In genomic region chr4:76581276-76581675, GRCh38 we compare ENCODE assay signal across 17 cellular contexts.
"Had no signal": no experiment of that assay in that cellular context is flagged by ENCODE, and none has a peak within 500 bp of the region (broad histone marks: within the 10 kb centered on the region; RNA-seq: fewer than 3 reads in every experiment).

No MANE protein-coding gene starts in this region.

- H3K36me3 Mint-ChIP-seq: naive thymus-derived CD4-positive, alpha-beta T cell; stimulated activated naive B cell treated with anti-CD40 and anti-IgM and Interleukin-4, amounts not matched to agents 10 μg/mL and 1 μg/mL and 100 μg/mL, for 72 hours had no signal

- H3K4me3 Mint-ChIP-seq: activated CD4-positive, alpha-beta memory T cell treated with anti-CD3 and anti-CD28 coated beads, Interleukin-2, amount 10 ng/mL, durations not matched to agents 7 days and 5 days; activated CD4-positive, alpha-beta T cell treated with anti-CD3 and anti-CD28 coated beads for 36 hours; activated T-cell treated with anti-CD3 and anti-CD28 coated beads, Interleukin-2, amount 50 U/mL, for 4 hours; naive thymus-derived CD4-positive, alpha-beta T cell; stimulated activated naive B cell treated with anti-CD40 and anti-IgM and Interleukin-4, amounts not matched to agents 10 μg/mL and 1 μg/mL and 100 μg/mL, for 72 hours had no signal

- H3K36me3 ChIP-seq: adrenal gland, cardiac muscle cell, esophagus squamous epithelium, heart left ventricle, thyroid gland had no signal

- H3K9me3 ChIP-seq: adrenal gland, esophagus squamous epithelium, heart left ventricle, thyroid gland had no signal

- ATAC-seq: activated CD4-positive, alpha-beta T cell treated with anti-CD3 and anti-CD28 coated beads for 36 hours; activated T-cell treated with anti-CD3 and anti-CD28 coated beads, Interleukin-2, amount 50 U/mL, for 4 hours; heart left ventricle; naive thymus-derived CD4-positive, alpha-beta T cell; stimulated activated naive B cell treated with anti-CD40 and anti-IgM and Interleukin-4, amounts not matched to agents 10 μg/mL and 1 μg/mL and 100 μg/mL, for 72 hours had no signal

- H3K27ac Mint-ChIP-seq: activated CD4-positive, alpha-beta memory T cell treated with anti-CD3 and anti-CD28 coated beads, Interleukin-2, amount 10 ng/mL, durations not matched to agents 7 days and 5 days; activated CD4-positive, alpha-beta T cell treated with anti-CD3 and anti-CD28 coated beads for 36 hours; naive thymus-derived CD4-positive, alpha-beta T cell; stimulated activated naive B cell treated with anti-CD40 and anti-IgM and Interleukin-4, amounts not matched to agents 10 μg/mL and 1 μg/mL and 100 μg/mL, for 72 hours had no signal

- DNase-seq: activated CD4-positive, alpha-beta memory T cell treated with anti-CD3 and anti-CD28 coated beads, Interleukin-2, amount 10 ng/mL, durations not matched to agents 7 days and 5 days; activated CD4-positive, alpha-beta T cell treated with anti-CD3 and anti-CD28 coated beads for 36 hours; activated effector memory CD4-positive, alpha-beta T cell treated with Interleukin-2 at 50 U/mL for 16 hours; activated naive CD4-positive, alpha-beta T cell treated with anti-CD3 and anti-CD28 coated beads, Interleukin-2, amount 50 U/mL, for 16 hours; activated T-cell treated with anti-CD3 and anti-CD28 coated beads, Interleukin-2, amount 50 U/mL, for 4 hours; adrenal gland; esophagus squamous epithelium; heart left ventricle; naive thymus-derived CD4-positive, alpha-beta T cell; posterior cingulate gyrus; stimulated activated CD4-positive, alpha-beta T cell treated with anti-CD3 and anti-CD28 coated beads, Interleukin-15, amount 100 ng/mL, for 24 hours; stimulated activated CD4-positive, alpha-beta T cell treated with anti-CD3 and anti-CD28 coated beads, Interleukin-4, amount 100 ng/mL, for 1 hour; stimulated activated naive B cell treated with anti-CD40 and anti-IgM and Interleukin-4, amounts not matched to agents 10 μg/mL and 1 μg/mL and 100 μg/mL, for 72 hours; T-helper 2 cell; thyroid gland had no signal

- H3K27me3 ChIP-seq: adrenal gland, cardiac muscle cell, thyroid gland had no signal

- H3K4me1 Mint-ChIP-seq: activated CD4-positive, alpha-beta memory T cell treated with anti-CD3 and anti-CD28 coated beads, Interleukin-2, amount 10 ng/mL, durations not matched to agents 7 days and 5 days had no signal

- H3K27ac ChIP-seq: adrenal gland, cardiac muscle cell, esophagus squamous epithelium, heart left ventricle, thyroid gland had no signal

- H3K4me3 ChIP-seq: adrenal gland, cardiac muscle cell, esophagus squamous epithelium, heart left ventricle, lung, thyroid gland had no signal

- H3K9me3 Mint-ChIP-seq: activated CD4-positive, alpha-beta memory T cell treated with anti-CD3 and anti-CD28 coated beads, Interleukin-2, amount 10 ng/mL, durations not matched to agents 7 days and 5 days; activated T-cell treated with anti-CD3 and anti-CD28 coated beads, Interleukin-2, amount 50 U/mL, for 4 hours; stimulated activated naive B cell treated with anti-CD40 and anti-IgM and Interleukin-4, amounts not matched to agents 10 μg/mL and 1 μg/mL and 100 μg/mL, for 72 hours had no signal
